11 cellular contexts compared by ENCODE assay signal in genomic region chr16:67560827-67561342, GRCh38. TPM values are rescaled to one million over a fixed set of nuclear protein-coding genes. Genes with fewer than 3 reads are reported as not detected.
DNase-seq lines count a peak whose midpoint lies in the region; TF ChIP-seq lines count a peak whose summit lies in the region.
"Had no signal": no experiment of that assay in that cellular context is flagged by ENCODE, and none has a peak within 500 bp of the region (broad histone marks: within the 10 kb centered on the region; RNA-seq: fewer than 3 reads in every experiment).

No MANE protein-coding gene starts in this region.

- H3K27me3 ChIP-seq in ACC112 (ENCODE audit: insufficient read depth, low read length) (no peaks in the 10 kb centered on the region), adipocyte (replicated peaks; ENCODE audit: control insufficient read depth, insufficient read depth, low read length) (no peaks in the 10 kb centered on the region), muscle layer of colon (ENCODE audit: control insufficient read depth in 1 of 2, insufficient read depth in 2 of 2, low read length in 2 of 2) (no peaks in the 10 kb centered on the region)

- H3K79me2 ChIP-seq in ACC112 (ENCODE audit: control insufficient read depth, insufficient read depth, low read length, unreplicated experiment): peaks cover 32% of the 10 kb centered on the region

- H3K9me3 ChIP-seq in adipocyte (ENCODE audit: control insufficient read depth, low read length): no peaks in the 10 kb centered on the region
- H3K9me3 ChIP-seq in muscle layer of colon (ENCODE audit: low read length): no peaks in the 10 kb centered on the region

- peak overlapping the region; percentile 91 for H3K9ac ChIP-seq in adipocyte (ENCODE audit: low read length)
- no peak overlapping the region for H3K9ac ChIP-seq in muscle layer of colon (ENCODE audit: low read length)

- H3K27ac ChIP-seq in ACC112 (ENCODE audit: low read depth, low read length) (no peak overlapping the region), muscle layer of colon (ENCODE audit: low read depth, low read length) (peak overlapping the region; percentile 95)

- no peak for TF ChIP-seq CTCF in HFF-Myc (IDR thresholded peaks at IDR 0.05; ENCODE audit: low read depth, low read length, missing control alignments)

- H3K4me3 ChIP-seq in ACC112 (ENCODE audit: low read depth, low read length) (peak overlapping the region; percentile 89), HFF-Myc (replicated peaks; ENCODE audit: low read depth, low read length) (peak overlapping the region; percentile 61), adipocyte (ENCODE audit: low read length) (peak overlapping the region; percentile 82), muscle layer of colon (ENCODE audit: low read depth in 1 of 2, low read length in 2 of 2) (peak overlapping the region in 1 of 2 donors; percentile 69)

- H2AFZ ChIP-seq in ACC112 (ENCODE audit: low read length, unreplicated experiment): no peak overlapping the region

- peaks cover 18% of the 10 kb centered on the region for H3K4me1 ChIP-seq in ACC112 (ENCODE audit: control insufficient read depth, insufficient read depth, low read length, unreplicated experiment)
- H3K4me1 ChIP-seq in adipocyte (ENCODE audit: control insufficient read depth, insufficient read depth, low read length): peaks cover 21% of the 10 kb centered on the region
- peaks cover 22% of the 10 kb centered on the region for H3K4me1 ChIP-seq in muscle layer of colon (ENCODE audit: insufficient read depth, low read length)

- no peaks in the 10 kb centered on the region for H3K36me3 ChIP-seq in ACC112 (ENCODE audit: insufficient read depth, low read length)
- H3K36me3 ChIP-seq in adipocyte (ENCODE audit: control insufficient read depth, insufficient read depth, low read length, severe bottlenecking): no peaks in the 10 kb centered on the region
- H3K36me3 ChIP-seq in muscle layer of colon (ENCODE audit: insufficient read depth, low read length): no peaks in the 10 kb centered on the region

- DNase-seq in HFF-Myc (ENCODE audit: extremely low read depth, low read depth): no peak
- DNase-seq in adipocyte (ENCODE audit: low read depth): no peak
- DNase-seq in NCI-H748 (lab: John Stamatoyannopoulos, UW; ENCODE audit: unreplicated experiment): no peak
- no peak for DNase-seq in GM19240 (ENCODE audit: insufficient read length, low spot score)
- DNase-seq in C1 segment of cervical spinal cord (lab: John Stamatoyannopoulos, UW): no peak
- no peak for DNase-seq in cerebellum (ENCODE audit: low spot score)
- DNase-seq: activated gamma-delta T cell, GDM1, NCI-H524 had no signal

RNA-seq across cellular contexts. Expression of gene CTCF, which starts 1.4 kb away (rescaled TPM):
- total RNA-seq in cerebellum: 44.8 TPM

RNA-seq across cellular contexts. Expression of gene RIPOR1, which starts 32.3 kb away (rescaled TPM):
- 31.1 TPM for total RNA-seq in cerebellum
